In the genomic region with DNA sequence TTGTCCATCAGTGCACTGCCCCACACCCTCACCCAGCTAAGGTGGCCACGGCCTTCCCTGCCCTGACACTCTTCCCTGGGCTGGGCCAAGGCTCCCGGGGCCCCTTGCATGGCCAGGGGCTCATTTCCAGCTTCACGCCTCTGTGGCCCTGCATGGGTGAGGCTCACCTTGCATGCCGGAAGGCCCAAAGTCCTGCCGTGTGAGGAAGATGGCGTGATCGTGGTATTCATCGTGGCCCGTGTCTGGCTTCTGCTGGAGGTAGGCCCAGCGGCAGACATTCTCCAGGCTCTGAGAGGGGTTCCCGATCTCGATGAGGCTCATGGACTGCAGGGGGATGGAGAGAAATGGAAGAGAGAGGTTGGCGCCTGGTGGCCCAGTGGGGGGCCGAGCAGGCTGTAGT, we compare ENCODE assay signal across 19 cellular contexts.
A peak's percentile ranks its signal among the peaks of the same experiment; 100 is the strongest.
DNase-seq lines count a peak whose midpoint lies in the region; ATAC-seq and TF ChIP-seq lines count a peak whose summit lies in the region.
"Had no signal": no experiment of that assay in that cellular context is flagged by ENCODE, and none has a peak within 500 bp of the region (broad histone marks: within the 10 kb centered on the region; RNA-seq: fewer than 3 reads in every experiment).

No MANE protein-coding gene starts in this region.

- H3K9me3 Mint-ChIP-seq in WTC11, result peaks cover 32% of the 10 kb centered on the region
- H3K9me3 Mint-ChIP-seq: CD8-positive, alpha-beta T cell had no signal

- H3K4me1 ChIP-seq in heart left ventricle (no peaks in the 10 kb centered on the region), tibial artery (no peaks in the 10 kb centered on the region)
- H3K4me1 ChIP-seq: A549 had no signal

- H3K36me3 Mint-ChIP-seq in WTC11, result peaks cover 7% of the 10 kb centered on the region; the same call in 1 of the 2 replicates
- H3K36me3 Mint-ChIP-seq: CD8-positive, alpha-beta T cell had no signal

- DNase-seq in Right ventricle myocardium inferior (ENCODE audit: missing footprints) (peak; percentile 15), heart left ventricle (no peak), WTC11 (ENCODE audit: low spot score) (peak; percentile 2), mesenteric fat pad (ENCODE audit: low spot score) (peak; percentile 78), tibial artery (peak; percentile 11 to 51), superior temporal gyrus (ENCODE audit: extremely low spot score) (no peak), SIG-M5 treated with dmso at 0.1 percent for 504 hours (lab: John Stamatoyannopoulos, UW; ENCODE audit: unreplicated experiment) (no peak)
- DNase-seq: Calu3; CD8-positive, alpha-beta T cell; GF-D8; GM23248; HCEC 1CT; NCI-H1930; NCI-H226; NCI-H524; SIG-M5 had no signal

- no peaks in the 10 kb centered on the region for H3K4me1 Mint-ChIP-seq in WTC11

- POLR2A ChIA-PET in WTC11 (lab: Charles Lee), result no interaction called here

- 92 to 96% (median 94%) methylated on average over 14 of the region's 14 CpGs for WGBS in heart left ventricle, 4 donors

- ATAC-seq in Right ventricle myocardium inferior (no peak), heart left ventricle (no peak), WTC11 (no peak)
- ATAC-seq: A549; CD8-positive, alpha-beta T cell; K562 had no signal

- CTCF ChIA-PET in WTC11 (lab: Charles Lee), result no interaction called here

- H3K4me3 ChIP-seq in heart left ventricle (no peak overlapping the region), tibial artery (no peak overlapping the region)
- H3K4me3 ChIP-seq: A549, BLaER1, GM23248, K562 had no signal

- no peaks in the 10 kb centered on the region for H3K27me3 Mint-ChIP-seq in WTC11 (ENCODE audit: low read depth)

- H3K4me3 Mint-ChIP-seq in WTC11, result no peak overlapping the region
- H3K4me3 Mint-ChIP-seq: CD8-positive, alpha-beta T cell had no signal

- H3K27ac ChIP-seq in heart left ventricle (no peak overlapping the region), tibial artery (no peak overlapping the region)
- H3K27ac ChIP-seq: A549, BLaER1, GM23248 had no signal

- TF ChIP-seq CTCF in heart left ventricle (IDR thresholded peaks at IDR 0.05), result no peak
- TF ChIP-seq CTCF in WTC11 (IDR thresholded peaks at IDR 0.05), result no peak
- no peak for TF ChIP-seq CTCF in tibial artery (IDR thresholded peaks at IDR 0.05)

- no peaks in the 10 kb centered on the region for H3K27me3 ChIP-seq in heart left ventricle
- H3K27me3 ChIP-seq in tibial artery, result no peaks in the 10 kb centered on the region
- H3K27me3 ChIP-seq: BLaER1 had no signal

- TF ChIP-seq POLR2A in heart left ventricle (IDR thresholded peaks at IDR 0.05), result no peak

- H3K27ac Mint-ChIP-seq in WTC11, result no peak overlapping the region
- H3K27ac Mint-ChIP-seq: CD8-positive, alpha-beta T cell had no signal

- H3K9me3 ChIP-seq in heart left ventricle (peaks cover 0 to 8% (median 0%) of the 10 kb centered on the region in 12 donors), tibial artery (peaks cover 0 to 8% (median 0%) of the 10 kb centered on the region in 3 donors)

- H3K36me3 ChIP-seq in heart left ventricle, result peaks cover 0 to 3% (median 0%) of the 10 kb centered on the region in 9 donors
- peaks cover under 1 to 28% (median 26%) of the 10 kb centered on the region in 3 donors for H3K36me3 ChIP-seq in tibial artery
- H3K36me3 ChIP-seq: BLaER1 had no signal

- intact Hi-C loops in Right ventricle myocardium inferior (cut with DNase I), result no loop called here
- intact Hi-C loops in heart left ventricle (cut with DNase I), result no loop called here
- intact Hi-C loops in tibial artery (cut with DNase I; ENCODE audit: low total_unique reads), result no loop called here

TF ChIP-seq in WTC11, 78 proteins besides CTCF, POLR2A, EP300 and RAD21:
- TF ChIP-seq ATF1 (CRISPR knock-in tag; IDR thresholded peaks at IDR 0.05) (no peak), SMAD4 (CRISPR knock-in tag; IDR thresholded peaks at IDR 0.05) (no peak), ZNF232 (CRISPR knock-in tag; IDR thresholded peaks at IDR 0.05) (no peak), TP53 (CRISPR knock-in tag; IDR thresholded peaks at IDR 0.05) (no peak), CREB1 (CRISPR knock-in tag; IDR thresholded peaks at IDR 0.05) (no peak), TEAD4 (CRISPR knock-in tag; IDR thresholded peaks at IDR 0.05) (no peak), NFE2L1 (CRISPR knock-in tag; IDR thresholded peaks at IDR 0.05) (no peak), NR1H2 (CRISPR knock-in tag; IDR thresholded peaks at IDR 0.05) (no peak), TEAD1 (CRISPR knock-in tag; IDR thresholded peaks at IDR 0.05) (no peak), FOXK1 (CRISPR knock-in tag; IDR thresholded peaks at IDR 0.05) (no peak), RELA (CRISPR knock-in tag; IDR thresholded peaks at IDR 0.05; ENCODE audit: borderline replicate concordance) (no peak)
- TF ChIP-seq, protein P1, sequence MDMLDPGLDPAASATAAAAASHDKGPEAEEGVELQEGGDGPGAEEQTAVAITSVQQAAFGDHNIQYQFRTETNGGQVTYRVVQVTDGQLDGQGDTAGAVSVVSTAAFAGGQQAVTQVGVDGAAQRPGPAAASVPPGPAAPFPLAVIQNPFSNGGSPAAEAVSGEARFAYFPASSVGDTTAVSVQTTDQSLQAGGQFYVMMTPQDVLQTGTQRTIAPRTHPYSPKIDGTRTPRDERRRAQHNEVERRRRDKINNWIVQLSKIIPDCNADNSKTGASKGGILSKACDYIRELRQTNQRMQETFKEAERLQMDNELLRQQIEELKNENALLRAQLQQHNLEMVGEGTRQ (CRISPR knock-in tag; IDR thresholded peaks at IDR 0.05), result no peak
- TF ChIP-seq, protein P2, sequence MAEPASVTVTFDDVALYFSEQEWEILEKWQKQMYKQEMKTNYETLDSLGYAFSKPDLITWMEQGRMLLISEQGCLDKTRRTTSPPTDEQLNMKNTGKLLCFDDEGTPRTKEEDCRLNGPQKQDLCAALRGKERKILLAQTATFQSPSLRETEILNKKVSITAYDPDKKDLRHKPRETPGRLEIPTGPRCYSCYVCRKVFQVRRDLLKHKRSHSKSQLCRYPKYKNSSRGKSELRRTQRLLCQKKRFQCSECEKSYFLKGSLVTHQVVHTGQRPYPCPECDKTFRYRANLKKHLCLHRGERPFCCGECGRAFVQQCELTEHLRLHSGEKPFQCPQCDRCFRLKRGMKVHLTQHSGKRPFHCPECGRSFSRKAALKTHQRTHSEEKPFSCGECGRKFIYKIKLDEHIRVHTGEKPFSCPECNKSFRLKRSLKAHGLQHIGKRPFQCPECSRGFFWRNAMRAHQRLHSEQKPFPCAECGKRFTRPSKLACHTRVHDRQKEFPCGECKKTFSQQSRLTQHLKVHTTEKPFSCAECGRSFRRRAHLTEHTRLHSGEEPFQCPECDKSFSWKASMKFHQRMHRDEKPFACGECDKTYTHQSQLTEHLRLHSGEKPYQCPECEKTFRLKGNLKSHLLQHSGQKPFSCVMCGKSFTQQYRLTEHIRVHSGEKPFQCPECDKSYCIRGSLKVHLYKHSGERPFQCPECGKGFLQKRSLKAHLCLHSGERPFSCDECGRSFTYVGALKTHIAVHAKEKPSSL (CRISPR knock-in tag; conservative IDR thresholded peaks at IDR 0.05), result no peak
- TF ChIP-seq, protein P3, sequence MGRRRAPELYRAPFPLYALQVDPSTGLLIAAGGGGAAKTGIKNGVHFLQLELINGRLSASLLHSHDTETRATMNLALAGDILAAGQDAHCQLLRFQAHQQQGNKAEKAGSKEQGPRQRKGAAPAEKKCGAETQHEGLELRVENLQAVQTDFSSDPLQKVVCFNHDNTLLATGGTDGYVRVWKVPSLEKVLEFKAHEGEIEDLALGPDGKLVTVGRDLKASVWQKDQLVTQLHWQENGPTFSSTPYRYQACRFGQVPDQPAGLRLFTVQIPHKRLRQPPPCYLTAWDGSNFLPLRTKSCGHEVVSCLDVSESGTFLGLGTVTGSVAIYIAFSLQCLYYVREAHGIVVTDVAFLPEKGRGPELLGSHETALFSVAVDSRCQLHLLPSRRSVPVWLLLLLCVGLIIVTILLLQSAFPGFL (CRISPR knock-in tag; IDR thresholded peaks at IDR 0.05; ENCODE audit: borderline replicate concordance), result no peak
- TF ChIP-seq, protein P4, sequence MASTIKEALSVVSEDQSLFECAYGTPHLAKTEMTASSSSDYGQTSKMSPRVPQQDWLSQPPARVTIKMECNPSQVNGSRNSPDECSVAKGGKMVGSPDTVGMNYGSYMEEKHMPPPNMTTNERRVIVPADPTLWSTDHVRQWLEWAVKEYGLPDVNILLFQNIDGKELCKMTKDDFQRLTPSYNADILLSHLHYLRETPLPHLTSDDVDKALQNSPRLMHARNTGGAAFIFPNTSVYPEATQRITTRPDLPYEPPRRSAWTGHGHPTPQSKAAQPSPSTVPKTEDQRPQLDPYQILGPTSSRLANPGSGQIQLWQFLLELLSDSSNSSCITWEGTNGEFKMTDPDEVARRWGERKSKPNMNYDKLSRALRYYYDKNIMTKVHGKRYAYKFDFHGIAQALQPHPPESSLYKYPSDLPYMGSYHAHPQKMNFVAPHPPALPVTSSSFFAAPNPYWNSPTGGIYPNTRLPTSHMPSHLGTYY (CRISPR knock-in tag; IDR thresholded peaks at IDR 0.05), result no peak
- TF ChIP-seq, protein P5, sequence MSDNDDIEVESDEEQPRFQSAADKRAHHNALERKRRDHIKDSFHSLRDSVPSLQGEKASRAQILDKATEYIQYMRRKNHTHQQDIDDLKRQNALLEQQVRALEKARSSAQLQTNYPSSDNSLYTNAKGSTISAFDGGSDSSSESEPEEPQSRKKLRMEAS (CRISPR knock-in tag; IDR thresholded peaks at IDR 0.05), result no peak

Comparison
In these comparisons a context has a peak if more than half of its experiments do, and no peak if none do; other contexts are left out.
1. DNase-seq: peak in Right ventricle myocardium inferior (single experiment), WTC11 (single experiment), mesenteric fat pad (single experiment) and tibial artery (2 of 2); none in heart left ventricle (0 of 5), superior temporal gyrus (single experiment) and SIG-M5 treated with dmso at 0.1 percent for 504 hours (single experiment).